Comparison of ENCODE assay signal across 15 cellular contexts in genomic region chr16:21597571-21598030, GRCh38. TPM values are rescaled to one million over a fixed set of nuclear protein-coding genes. Genes with fewer than 3 reads are reported as not detected.
DNase-seq lines count a peak whose midpoint lies in the region; ATAC-seq and TF ChIP-seq lines count a peak whose summit lies in the region.
"Had no signal": no experiment of that assay in that cellular context is flagged by ENCODE, and none has a peak within 500 bp of the region (broad histone marks: within the 10 kb centered on the region; RNA-seq: fewer than 3 reads in every experiment).

No MANE protein-coding gene starts in this region.

- peak overlapping the region; percentile 84 for H3K4me3 Mint-ChIP-seq in T-helper 1 cell treated with Interleukin-12 subunit alpha and Interleukin-12 subunit beta and Interleukin-4 antibody, amounts not matched to agents 30 μg/mL and 1 μg/mL, for 36 hours
- H3K4me3 Mint-ChIP-seq in dendritic cell treated with granulocyte-macrophage colony-stimulating factor and Interleukin-4, amounts not matched to agents 40 ng/mL and 50 ng/mL, for 4 days, result peak overlapping the region; percentile 55

- DNase-seq in T-helper 1 cell, result no peak
- peak; percentile 60 for DNase-seq in osteoblast (ENCODE audit: insufficient read length, low spot score, missing footprints)
- DNase-seq in AG08395 (ENCODE audit: low spot score), result no peak
- no peak for DNase-seq in GM10266 (ENCODE audit: extremely low spot score)
- DNase-seq: activated CD8-positive, alpha-beta memory T cell treated with anti-CD3 and anti-CD28 coated beads for 24 hours; anterior cingulate cortex; MV-4-11; PC-3 had no signal

- H3K27me3 ChIP-seq in SU-DHL-6 (ENCODE audit: low read length) (no peaks in the 10 kb centered on the region), osteoblast (ENCODE audit: insufficient read depth, low read length) (no peaks in the 10 kb centered on the region)

- H3K27ac ChIP-seq in SU-DHL-6 (ENCODE audit: low read depth, low read length), result no peak overlapping the region
- H3K27ac ChIP-seq in osteoblast (ENCODE audit: low read depth, low read length), result no peak overlapping the region
- H3K27ac ChIP-seq: 22Rv1, thoracic aorta had no signal

- H3K9me2 ChIP-seq in SU-DHL-6 (replicated peaks; ENCODE audit: insufficient read depth, low read length), result no peaks in the 10 kb centered on the region

- H3K4me3 ChIP-seq in SU-DHL-6 (ENCODE audit: insufficient read depth, low read length, poor library complexity, severe bottlenecking), result no peak overlapping the region
- H3K4me3 ChIP-seq in osteoblast (ENCODE audit: insufficient read depth, low read length), result no peak overlapping the region
- H3K4me3 ChIP-seq: thoracic aorta had no signal

- H3K36me3 ChIP-seq in SU-DHL-6 (ENCODE audit: low read length) (no peaks in the 10 kb centered on the region), osteoblast (ENCODE audit: insufficient read depth, low read length) (no peaks in the 10 kb centered on the region)
- H3K36me3 ChIP-seq: thoracic aorta had no signal

- H3K4me1 ChIP-seq in osteoblast (ENCODE audit: insufficient read depth, low read length), result peaks cover 24% of the 10 kb centered on the region

- H3K79me2 ChIP-seq in SU-DHL-6 (ENCODE audit: insufficient read depth, low read length), result peaks cover 27% of the 10 kb centered on the region
- peaks cover 31% of the 10 kb centered on the region for H3K79me2 ChIP-seq in osteoblast (ENCODE audit: insufficient read depth, low read length)

- no peak overlapping the region for H3K4me2 ChIP-seq in SU-DHL-6 (ENCODE audit: low read depth, low read length, poor library complexity, severe bottlenecking)
- H3K4me2 ChIP-seq in osteoblast (ENCODE audit: insufficient read depth, low read length), result no peak overlapping the region

- peak overlapping the region; percentile 89 for H3K27ac Mint-ChIP-seq in T-helper 1 cell treated with Interleukin-12 subunit alpha and Interleukin-12 subunit beta and Interleukin-4 antibody, amounts not matched to agents 30 μg/mL and 1 μg/mL, for 36 hours
- H3K27ac Mint-ChIP-seq in dendritic cell treated with granulocyte-macrophage colony-stimulating factor and Interleukin-4, amounts not matched to agents 40 ng/mL and 50 ng/mL, for 4 days, result peak overlapping the region; percentile 95

- H3K9me3 ChIP-seq in SU-DHL-6 (ENCODE audit: insufficient read depth, low read length), result no peaks in the 10 kb centered on the region
- no peaks in the 10 kb centered on the region for H3K9me3 ChIP-seq in osteoblast (ENCODE audit: low read depth, low read length)
- H3K9me3 ChIP-seq: thoracic aorta had no signal

- no peak for TF ChIP-seq CTCF in SU-DHL-6 (IDR thresholded peaks at IDR 0.05; ENCODE audit: insufficient read depth, low read length, poor library complexity, severe bottlenecking)
- TF ChIP-seq CTCF in osteoblast (IDR thresholded peaks at IDR 0.05; ENCODE audit: extremely low read depth, low read depth, low read length), result no peak
- no peak for TF ChIP-seq CTCF in GM10266 (IDR thresholded peaks at IDR 0.05; ENCODE audit: control insufficient read depth, insufficient read depth, low read depth, missing control alignments)

- peaks cover 6% of the 10 kb centered on the region; the same call in 1 of the 2 replicates for H3F3A ChIP-seq in SU-DHL-6 (ENCODE audit: insufficient read depth)

- H3K9me3 Mint-ChIP-seq in T-helper 1 cell treated with Interleukin-12 subunit alpha and Interleukin-12 subunit beta and Interleukin-4 antibody, amounts not matched to agents 30 μg/mL and 1 μg/mL, for 36 hours, result no peaks in the 10 kb centered on the region
- no peaks in the 10 kb centered on the region for H3K9me3 Mint-ChIP-seq in dendritic cell treated with granulocyte-macrophage colony-stimulating factor and Interleukin-4, amounts not matched to agents 40 ng/mL and 50 ng/mL, for 4 days

- ATAC-seq in HG03460 (IDR thresholded peaks at IDR 0.05; ENCODE audit: unreplicated experiment), result no peak
- ATAC-seq: PC-3 had no signal

- H3K9ac ChIP-seq in SU-DHL-6 (ENCODE audit: low read length), result no peak overlapping the region

- H2AFZ ChIP-seq in SU-DHL-6 (ENCODE audit: low read depth, low read length, severe bottlenecking) (peak overlapping the region; percentile 24), osteoblast (ENCODE audit: low read length) (peak overlapping the region; percentile 31)

- peaks cover 33% of the 10 kb centered on the region for H3K4me1 Mint-ChIP-seq in T-helper 1 cell treated with Interleukin-12 subunit alpha and Interleukin-12 subunit beta and Interleukin-4 antibody, amounts not matched to agents 30 μg/mL and 1 μg/mL, for 36 hours (ENCODE audit: low read depth)
- H3K4me1 Mint-ChIP-seq in dendritic cell treated with granulocyte-macrophage colony-stimulating factor and Interleukin-4, amounts not matched to agents 40 ng/mL and 50 ng/mL, for 4 days (ENCODE audit: low read depth), result peaks cover 50% of the 10 kb centered on the region

- intact Hi-C loops in dendritic cell treated with granulocyte-macrophage colony-stimulating factor and Interleukin-4, amounts not matched to agents 40 ng/mL and 50 ng/mL, for 4 days (cut with micrococcal nuclease), result loop anchor here (2.0 to 5.0 kb wide), 2 partner anchors 53 to 595 kb away; no protein-coding TSS in a partner anchor

- peaks cover 4% of the 10 kb centered on the region for H3K27me3 Mint-ChIP-seq in T-helper 1 cell treated with Interleukin-12 subunit alpha and Interleukin-12 subunit beta and Interleukin-4 antibody, amounts not matched to agents 30 μg/mL and 1 μg/mL, for 36 hours (ENCODE audit: low read depth)
- H3K27me3 Mint-ChIP-seq in dendritic cell treated with granulocyte-macrophage colony-stimulating factor and Interleukin-4, amounts not matched to agents 40 ng/mL and 50 ng/mL, for 4 days, result no peaks in the 10 kb centered on the region

- peaks cover 6% of the 10 kb centered on the region for H3K36me3 Mint-ChIP-seq in T-helper 1 cell treated with Interleukin-12 subunit alpha and Interleukin-12 subunit beta and Interleukin-4 antibody, amounts not matched to agents 30 μg/mL and 1 μg/mL, for 36 hours (ENCODE audit: low read depth)
- peaks cover 7% of the 10 kb centered on the region for H3K36me3 Mint-ChIP-seq in dendritic cell treated with granulocyte-macrophage colony-stimulating factor and Interleukin-4, amounts not matched to agents 40 ng/mL and 50 ng/mL, for 4 days (ENCODE audit: low read depth)

- H4K20me1 ChIP-seq in SU-DHL-6 (ENCODE audit: low read depth, low read length) (peaks cover 16% of the 10 kb centered on the region; the same call in 1 of the 2 replicates), osteoblast (ENCODE audit: insufficient read depth, low read length) (peaks cover 17% of the 10 kb centered on the region)

RNA-seq across cellular contexts. Expression of gene METTL9, which starts 1.8 kb away (rescaled TPM):
- total RNA-seq in osteoblast, result 170 and 210 TPM in 2 replicates

RNA-seq across cellular contexts. Expression of gene IGSF6, which starts 54.8 kb away (rescaled TPM):
- total RNA-seq in osteoblast, result under 0.01 and 0.36 TPM in 2 replicates
- total RNA-seq: fibroblast of villous mesenchyme had no signal
